14 cellular contexts compared by ENCODE assay signal in the genomic region with DNA sequence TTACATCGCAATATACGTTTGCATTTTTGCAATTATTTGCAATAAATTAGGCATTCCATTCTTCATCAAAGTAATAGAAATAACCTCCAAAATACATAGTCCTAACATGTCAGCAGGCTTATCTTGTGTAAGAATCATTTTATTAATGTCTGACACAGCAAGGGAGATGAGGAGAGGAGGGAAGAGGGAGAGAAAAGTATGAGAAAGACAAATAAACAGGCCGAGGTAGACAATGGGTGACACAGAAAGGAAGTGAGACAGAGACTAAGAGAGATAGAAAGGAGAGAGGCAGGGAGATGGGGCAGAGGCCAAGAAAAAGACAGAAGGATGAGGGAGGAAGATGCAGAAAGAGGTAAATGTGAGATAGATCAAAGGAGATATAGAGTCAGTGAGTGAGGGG. TPM values are rescaled to one million over a fixed set of nuclear protein-coding genes. Genes with fewer than 3 reads are reported as not detected.
"Had no signal": no experiment of that assay in that cellular context is flagged by ENCODE, and none has a peak within 500 bp of the region (broad histone marks: within the 10 kb centered on the region; RNA-seq: fewer than 3 reads in every experiment).

No MANE protein-coding gene starts in this region.

RNA-seq across cellular contexts. Expression of a gene that starts 50.3 kb away (rescaled TPM):
- total RNA-seq: activated B cell treated with CpG ODN at 0.5 μM for 24 hours; activated CD8-positive, alpha-beta T cell treated with anti-CD3 and anti-CD28 coated beads for 36 hours; activated T-helper 17 cell treated with anti-CD3 and anti-CD28 coated beads, Interleukin-2, amount 50 U/mL, for 72 hours; aorta; body of pancreas; cardiac muscle cell; esophagus muscularis mucosa; foreskin keratinocyte; gastrocnemius medialis; T-helper 17 cell had no signal
- polyA plus RNA-seq: adipose tissue, cardiac muscle cell, foreskin keratinocyte, heart left ventricle had no signal

RNA-seq across cellular contexts. Expression of a gene that starts 58.7 kb away (rescaled TPM):
- total RNA-seq: activated B cell treated with CpG ODN at 0.5 μM for 24 hours; activated CD8-positive, alpha-beta T cell treated with anti-CD3 and anti-CD28 coated beads for 36 hours; activated T-cell treated with anti-CD3 and anti-CD28 coated beads, Interleukin-2, amount 50 U/mL, for 4 hours; activated T-helper 17 cell treated with anti-CD3 and anti-CD28 coated beads, Interleukin-2, amount 50 U/mL, for 72 hours; aorta; body of pancreas; cardiac muscle cell; endodermal cell; esophagus muscularis mucosa; foreskin keratinocyte; gastrocnemius medialis; heart left ventricle; T-helper 17 cell had no signal
- polyA plus RNA-seq: adipose tissue, aorta, cardiac muscle cell, foreskin keratinocyte, heart left ventricle had no signal
